In the genomic region with DNA sequence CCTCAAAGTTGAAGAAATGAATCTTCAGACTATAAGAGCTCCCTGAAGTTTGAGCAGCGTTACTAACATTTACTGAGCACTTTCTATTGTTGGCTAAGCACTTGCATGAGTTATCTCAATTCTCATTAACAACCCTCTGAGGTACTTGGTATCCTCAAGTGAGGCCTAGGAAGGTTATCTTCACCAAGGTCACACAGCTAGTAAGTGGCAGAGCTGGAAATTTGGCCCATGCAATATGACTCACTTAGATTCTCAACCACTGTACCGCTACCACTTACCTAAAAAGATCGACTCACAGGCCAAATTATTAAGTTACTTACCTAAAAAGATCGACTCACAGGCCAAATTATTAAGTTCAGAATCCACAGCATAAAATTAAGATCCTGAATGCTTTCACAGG, we compare ENCODE assay signal across 23 cellular contexts. TPM values are rescaled to one million over a fixed set of nuclear protein-coding genes. Genes with fewer than 3 reads are reported as not detected.
DNase-seq lines count a peak whose midpoint lies in the region; ATAC-seq, FAIRE-seq and TF ChIP-seq lines count a peak whose summit lies in the region.
"Had no signal": no experiment of that assay in that cellular context is flagged by ENCODE, and none has a peak within 500 bp of the region (broad histone marks: within the 10 kb centered on the region; RNA-seq: fewer than 3 reads in every experiment).

No MANE protein-coding gene starts in this region.

- intact Hi-C loops in activated CD4-positive, alpha-beta T cell treated with anti-CD3 and anti-CD28 coated beads for 36 hours (cut with DNase I, micrococcal nuclease): loop anchor here in 1 of 2 experiments (10.0 kb wide), 1 partner anchor 474 kb away; no protein-coding TSS in a partner anchor
- intact Hi-C loops in K562 (cut with micrococcal nuclease) (loop anchor here (10.0 kb wide), 1 partner anchor 286 kb away; no protein-coding TSS in a partner anchor), upper lobe of right lung (cut with DNase I) (no loop called here)

- CTCF ChIA-PET in activated CD4-positive, alpha-beta T cell treated with anti-CD3 and anti-CD28 coated beads for 36 hours (lab: Charles Lee): interaction anchor here (0.5 to 0.8 kb wide), 2 partner anchors 69 to 503 kb away, joined by 3 read pairs; partner anchors contain the start of gene HAT1
- CTCF ChIA-PET in K562 (lab: Yijun Ruan, JAX; ENCODE audit: low intra/inter-chr PET ratio): no interaction called here

- no peak overlapping the region for H3K4me3 Mint-ChIP-seq in activated CD4-positive, alpha-beta T cell treated with anti-CD3 and anti-CD28 coated beads for 36 hours
- no peak overlapping the region for H3K4me3 Mint-ChIP-seq in stimulated activated naive CD8-positive, alpha-beta T cell treated with anti-CD3 and anti-CD28 coated beads, Interleukin-15, amount 100 ng/mL, for 72 hours
- H3K4me3 Mint-ChIP-seq: CD4-positive, alpha-beta T cell had no signal

- H3K9me3 Mint-ChIP-seq in activated CD4-positive, alpha-beta T cell treated with anti-CD3 and anti-CD28 coated beads for 36 hours (ENCODE audit: low read depth): no peaks in the 10 kb centered on the region
- H3K9me3 Mint-ChIP-seq in stimulated activated naive CD8-positive, alpha-beta T cell treated with anti-CD3 and anti-CD28 coated beads, Interleukin-15, amount 100 ng/mL, for 72 hours: no peaks in the 10 kb centered on the region
- H3K9me3 Mint-ChIP-seq: CD4-positive, alpha-beta T cell had no signal

- H3K27me3 Mint-ChIP-seq in activated CD4-positive, alpha-beta T cell treated with anti-CD3 and anti-CD28 coated beads for 36 hours: peaks cover 2% of the 10 kb centered on the region
- peaks cover 17% of the 10 kb centered on the region for H3K27me3 Mint-ChIP-seq in stimulated activated naive CD8-positive, alpha-beta T cell treated with anti-CD3 and anti-CD28 coated beads, Interleukin-15, amount 100 ng/mL, for 72 hours

- peak; percentile 66 for ATAC-seq in activated CD4-positive, alpha-beta T cell treated with anti-CD3 and anti-CD28 coated beads for 36 hours
- ATAC-seq in stimulated activated naive CD8-positive, alpha-beta T cell treated with anti-CD3 and anti-CD28 coated beads, Interleukin-15, Interleukin-2, amounts not matched to agents 100 U/mL and 50 U/mL, for 24 hours: peak; percentile 71
- ATAC-seq in stimulated activated naive CD8-positive, alpha-beta T cell treated with anti-CD3 and anti-CD28 coated beads, Interleukin-15, amount 100 ng/mL, for 72 hours: no peak
- ATAC-seq in K562: peak; percentile 31
- peak; percentile 94 for ATAC-seq in upper lobe of right lung
- ATAC-seq in HG03521 (IDR thresholded peaks at IDR 0.05; ENCODE audit: unreplicated experiment): no peak
- ATAC-seq: A549, HepG2 had no signal

- no peak overlapping the region for H3K4me2 ChIP-seq in K562 (ENCODE audit: insufficient read depth, low read length)
- H3K4me2 ChIP-seq: A549, SK-N-SH had no signal

- H3K79me2 ChIP-seq in K562 (ENCODE audit: control insufficient read depth, insufficient read depth, low read length): no peaks in the 10 kb centered on the region

- no peaks in the 10 kb centered on the region for H3K36me3 Mint-ChIP-seq in activated CD4-positive, alpha-beta T cell treated with anti-CD3 and anti-CD28 coated beads for 36 hours (ENCODE audit: low read depth)

- H3K36me3 ChIP-seq in K562 (ENCODE audit: control insufficient read depth, insufficient read depth, low read length) (no peaks in the 10 kb centered on the region), upper lobe of right lung (no peaks in the 10 kb centered on the region), SJCRH30 (no peaks in the 10 kb centered on the region)

- H2AFZ ChIP-seq in K562 (ENCODE audit: low read depth, low read length): peak overlapping the region; percentile 19; the same call in 1 of the 2 replicates

- no peak for TF ChIP-seq RAD21 in K562 (CRISPR knock-in tag; conservative IDR thresholded peaks at IDR 0.05 in 1 of 2, IDR thresholded peaks at IDR 0.05 in 1 of 2)

- H4K20me1 ChIP-seq in K562 (replicated peaks; ENCODE audit: control insufficient read depth, insufficient read depth, low read length): no peaks in the 10 kb centered on the region

- DNase-seq in activated CD4-positive, alpha-beta T cell treated with anti-CD3 and anti-CD28 coated beads for 36 hours: no peak
- DNase-seq in activated CD4-positive, alpha-beta T cell treated with anti-CD3 and anti-CD28 coated beads, Interleukin-2, amount 50 U/mL, for 1 hour: no peak
- DNase-seq in stimulated activated naive CD8-positive, alpha-beta T cell treated with anti-CD3 and anti-CD28 coated beads, Interleukin-15, Interleukin-2, amounts not matched to agents 100 U/mL and 50 U/mL, for 24 hours: no peak
- no peak for DNase-seq in stimulated activated naive CD8-positive, alpha-beta T cell treated with anti-CD3 and anti-CD28 coated beads, Interleukin-15, amount 100 ng/mL, for 72 hours
- peak in 1 of 4 experiments; percentile 29 for DNase-seq in K562 (ENCODE audit: extremely low read depth in 1 of 4, low spot score in 3 of 4)
- DNase-seq in upper lobe of right lung: no peak
- no peak for DNase-seq in SJCRH30
- DNase-seq: Caco-2; CD4-positive, alpha-beta T cell; GOT3; KG1; MV-4-11; NCI-H187 treated with DMSO at 0.1 percent for 48 hours; NCI-H2171; NCI-H446 treated with DMSO at 0.1 percent for 48 hours; SHP77; SK-N-SH had no signal

- H3K9ac ChIP-seq in K562 (ENCODE audit: insufficient read depth in 1 of 2, low read depth in 2 of 2, low read length in 2 of 2): no peak overlapping the region
- H3K9ac ChIP-seq: SK-N-SH had no signal

- no peaks in the 10 kb centered on the region for H3K9me1 ChIP-seq in K562 (ENCODE audit: control insufficient read depth, insufficient read depth, low read length)

- no peak overlapping the region for H3K27ac Mint-ChIP-seq in activated CD4-positive, alpha-beta T cell treated with anti-CD3 and anti-CD28 coated beads for 36 hours
- H3K27ac Mint-ChIP-seq in stimulated activated naive CD8-positive, alpha-beta T cell treated with anti-CD3 and anti-CD28 coated beads, Interleukin-15, amount 100 ng/mL, for 72 hours: no peak overlapping the region
- H3K27ac Mint-ChIP-seq: CD4-positive, alpha-beta T cell had no signal

- H3K4me1 ChIP-seq in K562 (replicated peaks in 1 of 2; ENCODE audit: control insufficient read depth in 2 of 2, insufficient read depth in 2 of 2, low read length in 2 of 2): peaks cover 0 to 3% of the 10 kb centered on the region in 2 experiments; a peak in 1 of 5 replicates
- no peaks in the 10 kb centered on the region for H3K4me1 ChIP-seq in upper lobe of right lung
- no peaks in the 10 kb centered on the region for H3K4me1 ChIP-seq in SJCRH30
- H3K4me1 ChIP-seq: A549, Caco-2 had no signal

- BruUV-seq in K562 (replicated peaks; lab: Mats Ljungman, UMichigan): no TSS peak

- H3K27ac ChIP-seq in K562 (ENCODE audit: extremely low read depth, low read depth, low read length) (no peak overlapping the region), upper lobe of right lung (no peak overlapping the region), SJCRH30 (no peak overlapping the region)
- H3K27ac ChIP-seq: A549 had no signal

- TF ChIP-seq CTCF in K562 (IDR thresholded peaks at IDR 0.05 in 2 of 3, conservative IDR thresholded peaks at IDR 0.05 in 1 of 3; ENCODE audit: insufficient read depth in 2 of 3, low read depth in 1 of 3, low read length in 3 of 3) (no peak), upper lobe of right lung (IDR thresholded peaks at IDR 0.05) (no peak)

- H3K9me3 ChIP-seq in K562 (replicated peaks; ENCODE audit: control insufficient read depth, insufficient read depth, low read depth, low read length): no peaks in the 10 kb centered on the region
- H3K9me3 ChIP-seq in upper lobe of right lung: no peaks in the 10 kb centered on the region
- H3K9me3 ChIP-seq in SJCRH30 (replicated peaks): no peaks in the 10 kb centered on the region
- H3K9me3 ChIP-seq: A549, Caco-2, SK-N-SH had no signal

- no peak for TF ChIP-seq EP300 in K562 (IDR thresholded peaks at IDR 0.05; ENCODE audit: low read length)

- H3K27me3 ChIP-seq in K562 (ENCODE audit: control insufficient read depth in 2 of 2, insufficient read depth in 2 of 2, low read length in 2 of 2) (no peaks in the 10 kb centered on the region), upper lobe of right lung (peaks cover 20% of the 10 kb centered on the region), SJCRH30 (no peaks in the 10 kb centered on the region)

- POLR2A ChIA-PET in activated CD4-positive, alpha-beta T cell treated with anti-CD3 and anti-CD28 coated beads for 36 hours (lab: Charles Lee): interaction anchor here (0.6 kb wide), 1 partner anchor 748 kb away, joined by 4 read pairs; no protein-coding TSS in a partner anchor
- POLR2A ChIA-PET in K562 (lab: Yijun Ruan, JAX): interaction anchor here (0.9 to 1.4 kb wide), 5 partner anchors 8 to 129 kb away, joined by 4 to 6 read pairs (median 5); partner anchors contain the start of gene METAP1D

- in situ Hi-C loops in K562 (cut with MboI): no loop called here

- H3K4me3 ChIP-seq in K562: no peak overlapping the region
- no peak overlapping the region for H3K4me3 ChIP-seq in upper lobe of right lung
- H3K4me3 ChIP-seq in SJCRH30: no peak overlapping the region
- H3K4me3 ChIP-seq: A549 had no signal

- peak; percentile 64 for FAIRE-seq in K562 (lab: Jason Lieb, UNC)
- FAIRE-seq: A549, GM12891, GM18507, HepG2, RCC 7860 had no signal

- WGBS in K562 (ENCODE audit: insufficient coverage, low coverage, missing lambda C conversion rate): 33% methylated on average over 4 of the region's 4 CpGs

- no peak for TF ChIP-seq POLR2A in K562 (conservative IDR thresholded peaks at IDR 0.05)

- H3K4me1 Mint-ChIP-seq in activated CD4-positive, alpha-beta T cell treated with anti-CD3 and anti-CD28 coated beads for 36 hours: peaks cover 8% of the 10 kb centered on the region
- H3K4me1 Mint-ChIP-seq in stimulated activated naive CD8-positive, alpha-beta T cell treated with anti-CD3 and anti-CD28 coated beads, Interleukin-15, amount 100 ng/mL, for 72 hours: no peaks in the 10 kb centered on the region

RNA-seq across cellular contexts. Expression of gene METAP1D, which starts 8.7 kb away (rescaled TPM):
- 1 to 10 TPM; 5.3 to 6.0 TPM for total RNA-seq in activated CD4-positive, alpha-beta T cell treated with anti-CD3 and anti-CD28 coated beads for 36 hours
- total RNA-seq in K562 (2011; cell fraction: chromatin; rRNA removed; ENCODE audit: low replicate concordance): 22.7 and 40.0 TPM in 2 replicates
- total RNA-seq in K562 (2011; cell fraction: nucleolus; rRNA removed): 11.0 and 14.9 TPM in 2 replicates
- total RNA-seq in K562 (2011; cell fraction: nucleoplasm; rRNA removed): 23.9 and 25.0 TPM in 2 replicates
- 10.2 TPM in 2 replicates for total RNA-seq in K562 (2014; rRNA removed)
- 17.0 and 17.2 TPM in 2 replicates for total RNA-seq in K562 (2014; rRNA removed; fragmentation: Illumina TruSeq; extraction: Trizol)
- 15.6 and 17.8 TPM in 2 replicates for total RNA-seq in K562 (2015; rRNA removed; fragmentation: Illumina TruSeq; extraction: Trizol)
- total RNA-seq in K562 (2021): 9.9 and 10.8 TPM in 2 replicates
- polyA plus RNA-seq in K562 (2011; rRNA removed): 20.0 and 22.5 TPM in 2 replicates
- polyA plus RNA-seq in K562 (2011; cell fraction: cytosol; rRNA removed): 5.7 and 10.8 TPM in 2 replicates
- 34.4 and 43.2 TPM in 2 replicates for polyA plus RNA-seq in K562 (2011; cell fraction: nucleus; rRNA removed)
- polyA plus RNA-seq in K562 (2012): 11.6 and 21.5 TPM in 2 replicates
- 16.7 and 23.4 TPM in 2 replicates for polyA plus RNA-seq in K562 (2014; fragmentation: Illumina TruSeq; extraction: Trizol)
- polyA plus RNA-seq in K562 (2014; fragmentation: Nextera tagmentation; extraction: Ambion mirVana): 10 to 100 TPM in 1 of 2 experiments, 1 to 10 TPM in 1; 8.0 to 10.4 TPM
- 15.7 and 17.8 TPM in 2 replicates for polyA plus RNA-seq in K562 (2014; rRNA removed)
- polyA minus RNA-seq in K562 (2011; rRNA and poly(A)+ RNA removed): 19.2 and 22.6 TPM in 2 replicates
- 5.2 and 6.3 TPM in 2 replicates for polyA minus RNA-seq in K562 (2011; cell fraction: cytosol; rRNA and poly(A)+ RNA removed)
- polyA minus RNA-seq in K562 (2011; cell fraction: nucleus; rRNA and poly(A)+ RNA removed): 25.7 and 37.0 TPM in 2 replicates
- 4.1 TPM for total RNA-seq in upper lobe of right lung
- total RNA-seq in SJCRH30 (2014; rRNA removed; shearing (Covaris generic)): 6.0 and 6.9 TPM in 2 replicates

Comparison
In these comparisons a context has a peak if more than half of its experiments do, and no peak if none do; other contexts are left out.
1. ATAC-seq: peak in activated CD4-positive, alpha-beta T cell treated with anti-CD3 and anti-CD28 coated beads for 36 hours (single experiment), stimulated activated naive CD8-positive, alpha-beta T cell treated with anti-CD3 and anti-CD28 coated beads, Interleukin-15, Interleukin-2, amounts not matched to agents 100 U/mL and 50 U/mL, for 24 hours (single experiment), K562 (single experiment) and upper lobe of right lung (single experiment); none in stimulated activated naive CD8-positive, alpha-beta T cell treated with anti-CD3 and anti-CD28 coated beads, Interleukin-15, amount 100 ng/mL, for 72 hours (single experiment) and HG03521 (single experiment).